9 cellular contexts compared by ENCODE assay signal in the genomic region with DNA sequence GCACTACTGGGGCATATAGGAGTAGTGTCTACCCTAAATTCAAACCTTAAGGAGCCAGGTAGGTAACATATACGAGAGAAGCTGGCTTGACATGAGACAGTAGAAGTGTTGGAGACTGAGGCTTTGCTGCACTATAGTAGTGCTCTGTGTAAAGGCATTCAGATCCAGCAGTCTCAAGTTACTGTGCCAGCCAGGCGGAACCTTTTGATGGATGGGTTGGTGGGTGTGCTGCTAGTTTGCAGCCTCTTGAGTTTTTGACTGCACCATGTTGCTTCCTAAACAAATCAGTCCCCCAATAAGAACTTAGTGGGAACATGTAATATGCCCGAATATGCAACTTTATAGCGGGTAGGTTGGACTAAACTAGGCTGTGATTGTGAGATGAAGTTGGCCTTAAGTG. TPM values are rescaled to one million over a fixed set of nuclear protein-coding genes. Genes with fewer than 3 reads are reported as not detected.
DNase-seq lines count a peak whose midpoint lies in the region; ATAC-seq and TF ChIP-seq lines count a peak whose summit lies in the region.
"Had no signal": no experiment of that assay in that cellular context is flagged by ENCODE, and none has a peak within 500 bp of the region (broad histone marks: within the 10 kb centered on the region; RNA-seq: fewer than 3 reads in every experiment).

No MANE protein-coding gene starts in this region.

- H2AFZ ChIP-seq in Loucy (ENCODE audit: low read length), result no peak overlapping the region

- POLR2A ChIA-PET in BJ (lab: Charles Lee), result no interaction called here
- POLR2A ChIA-PET in naive thymus-derived CD4-positive, alpha-beta T cell (lab: Charles Lee), result interaction anchor here (0.6 to 5.7 kb wide), 3 partner anchors 10 to 87 kb away, joined by 3 to 30 read pairs (median 4); no protein-coding TSS in a partner anchor

- no peaks in the 10 kb centered on the region for H3F3A ChIP-seq in Loucy (ENCODE audit: low read depth)

- H3K27me3 Mint-ChIP-seq in naive thymus-derived CD4-positive, alpha-beta T cell, result no peaks in the 10 kb centered on the region

- no peak for DNase-seq in BJ (ENCODE audit: low read depth)
- DNase-seq in cardiac fibroblast (ENCODE audit: low read depth in 2 of 2), result peak in 1 of 2 donors; percentile 22
- no peak for DNase-seq in naive thymus-derived CD4-positive, alpha-beta T cell
- DNase-seq in NCI-H345 (lab: John Stamatoyannopoulos, UW), result no peak
- no peak for DNase-seq in NCI-H82 (lab: John Stamatoyannopoulos, UW)
- no peak for DNase-seq in hippocampal formation (lab: John Stamatoyannopoulos, UW)

- peak overlapping the region; percentile 96 for H3K9ac ChIP-seq in Loucy (ENCODE audit: low read depth, low read length, poor library complexity, severe bottlenecking)

- H3K4me2 ChIP-seq in Loucy (ENCODE audit: low read depth, low read length, poor library complexity, severe bottlenecking), result peak overlapping the region; percentile 98

- ATAC-seq in naive thymus-derived CD4-positive, alpha-beta T cell, result no peak
- ATAC-seq in GM19328 (IDR thresholded peaks at IDR 0.05; ENCODE audit: unreplicated experiment), result no peak

- H3K4me3 ChIP-seq in BJ (ENCODE audit: low read depth, low read length) (peak overlapping the region; percentile 76), Loucy (ENCODE audit: low read length, poor library complexity, severe bottlenecking) (peak overlapping the region; percentile 96), cardiac fibroblast (replicated peaks in 1 of 2; ENCODE audit: low read depth in 2 of 2, low read length in 2 of 2) (peak overlapping the region; percentile 73 to 74)
- peak overlapping the region; percentile 98 for H3K4me3 ChIP-seq in naive thymus-derived CD4-positive, alpha-beta T cell (ENCODE audit: low read length)

- peaks cover 62% of the 10 kb centered on the region for H3K79me2 ChIP-seq in Loucy (ENCODE audit: insufficient read depth, low read length)

- H3K27ac Mint-ChIP-seq in naive thymus-derived CD4-positive, alpha-beta T cell, result peak overlapping the region in 8 of 9 donors; percentile 22 to 97 (median 86)

- no peaks in the 10 kb centered on the region for H3K9me3 Mint-ChIP-seq in naive thymus-derived CD4-positive, alpha-beta T cell

- CTCF ChIA-PET in BJ (lab: Yijun Ruan, JAX), result interaction anchor here (0.6 to 4.1 kb wide), 6 partner anchors 10 to 215 kb away, joined by 3 to 43 read pairs (median 5); a partner anchor contains a TSS
- CTCF ChIA-PET in naive thymus-derived CD4-positive, alpha-beta T cell (lab: Charles Lee), result interaction anchor here (0.7 to 1.0 kb wide), 2 partner anchors 17 to 137 kb away, joined by 3 to 5 read pairs; no protein-coding TSS in a partner anchor

- no peaks in the 10 kb centered on the region for H3K9me3 ChIP-seq in Loucy (ENCODE audit: insufficient read depth, low read depth, low read length)
- no peaks in the 10 kb centered on the region for H3K9me3 ChIP-seq in naive thymus-derived CD4-positive, alpha-beta T cell (ENCODE audit: control insufficient read depth in 2 of 3, low read length in 3 of 3)

- peak overlapping the region; percentile 86 to 98 (median 95) for H3K4me3 Mint-ChIP-seq in naive thymus-derived CD4-positive, alpha-beta T cell

- no peaks in the 10 kb centered on the region; the same call in 1 of the 2 replicates for H3K36me3 ChIP-seq in BJ (ENCODE audit: control insufficient read depth, insufficient read depth, low read length)
- no peaks in the 10 kb centered on the region for H3K36me3 ChIP-seq in Loucy (ENCODE audit: insufficient read depth, low read length)
- H3K36me3 ChIP-seq in naive thymus-derived CD4-positive, alpha-beta T cell (ENCODE audit: control insufficient read depth in 2 of 3, insufficient read depth in 3 of 3, low read length in 3 of 3), result peaks cover 0 to 15% (median 2%) of the 10 kb centered on the region in 3 experiments

- TF ChIP-seq CTCF in BJ (IDR thresholded peaks at IDR 0.05; ENCODE audit: insufficient read depth, low read depth, low read length) (no peak), Loucy (conservative IDR thresholded peaks at IDR 0.05; ENCODE audit: low read length) (no peak), cardiac fibroblast (IDR thresholded peaks at IDR 0.05; ENCODE audit: low read depth, low read length) (no peak)

- intact Hi-C loops in naive thymus-derived CD4-positive, alpha-beta T cell (cut with micrococcal nuclease), result loop anchor here (5.0 to 10.0 kb wide), 4 partner anchors 45 to 1815 kb away; a partner anchor contains a TSS

- peaks cover 0 to 18% (median 12%) of the 10 kb centered on the region in 5 donors for H3K36me3 Mint-ChIP-seq in naive thymus-derived CD4-positive, alpha-beta T cell

- peak overlapping the region; percentile 91 for H3K27ac ChIP-seq in naive thymus-derived CD4-positive, alpha-beta T cell (ENCODE audit: low read depth, low read length)

- H3K27me3 ChIP-seq in BJ (ENCODE audit: control insufficient read depth, insufficient read depth, low read length), result no peaks in the 10 kb centered on the region
- H3K27me3 ChIP-seq in Loucy (ENCODE audit: insufficient read depth, low read length, poor library complexity, severe bottlenecking), result no peaks in the 10 kb centered on the region
- no peaks in the 10 kb centered on the region for H3K27me3 ChIP-seq in naive thymus-derived CD4-positive, alpha-beta T cell (ENCODE audit: control insufficient read depth in 2 of 2, insufficient read depth in 2 of 2, low read length in 2 of 2)

- H4K20me1 ChIP-seq in Loucy (ENCODE audit: insufficient read depth, low read length, poor library complexity, severe bottlenecking), result peaks cover 49% of the 10 kb centered on the region

- H3K4me1 ChIP-seq in Loucy (ENCODE audit: insufficient read depth, low read length, poor library complexity, severe bottlenecking), result peaks cover 40% of the 10 kb centered on the region
- H3K4me1 ChIP-seq in naive thymus-derived CD4-positive, alpha-beta T cell (ENCODE audit: control insufficient read depth in 2 of 2, insufficient read depth in 2 of 2, low read length in 2 of 2), result peaks cover 33 to 35% of the 10 kb centered on the region in 2 donors

- H3K9me2 ChIP-seq in Loucy (replicated peaks; ENCODE audit: low read depth, low read length), result no peaks in the 10 kb centered on the region

- H3K4me1 Mint-ChIP-seq in naive thymus-derived CD4-positive, alpha-beta T cell, result peaks cover 43 to 64% (median 54%) of the 10 kb centered on the region in 7 donors

RNA-seq across cellular contexts. Expression of a gene that starts 1.5 kb away (rescaled TPM):
- 197 and 212 TPM in 2 replicates for polyA plus RNA-seq in BJ (2011; rRNA removed)
- 61.6 and 63.2 TPM in 2 replicates for polyA minus RNA-seq in BJ (2011; rRNA and poly(A)+ RNA removed)
- 100 to 1,000 TPM in 1 of 5 experiments, 10 to 100 TPM in 4; 32.2 to 140 (median 69.5) TPM for total RNA-seq in naive thymus-derived CD4-positive, alpha-beta T cell
- 100 to 1,000 TPM in 1 of 2 donors, 10 to 100 TPM in 1; 72.0 to 114 TPM for polyA plus RNA-seq in naive thymus-derived CD4-positive, alpha-beta T cell

RNA-seq across cellular contexts. Expression of a gene that starts 23.0 kb away (rescaled TPM):
- polyA plus RNA-seq in BJ (2011; rRNA removed), result 0.51 and 1.7 TPM in 2 replicates
- 0.38 and 0.77 TPM in 2 replicates for polyA minus RNA-seq in BJ (2011; rRNA and poly(A)+ RNA removed)
- total RNA-seq in naive thymus-derived CD4-positive, alpha-beta T cell, result 1 to 10 TPM in 1 of 5 experiments, under 1 TPM in 2, not detected in 2; 0.15 to 3.6 (median 0.56) TPM
- under 1 TPM in 1 of 2 donors, not detected in 1; 0.41 TPM for polyA plus RNA-seq in naive thymus-derived CD4-positive, alpha-beta T cell
- total RNA-seq: activated CD8-positive, alpha-beta memory T cell treated with anti-CD3 and anti-CD28 coated beads for 36 hours had no signal

RNA-seq across cellular contexts. Expression of a gene that starts 55.7 kb away (rescaled TPM):
- 23.7 and 26.3 TPM in 2 replicates for polyA plus RNA-seq in BJ (2011; rRNA removed)
- polyA minus RNA-seq in BJ (2011; rRNA and poly(A)+ RNA removed), result 13.6 and 20.3 TPM in 2 replicates
- total RNA-seq in naive thymus-derived CD4-positive, alpha-beta T cell, result 10 to 100 TPM in 3 of 5 experiments, 1 to 10 TPM in 2; 7.7 to 74.7 (median 18.6) TPM
- 10 to 100 TPM; 38.8 to 68.6 TPM for polyA plus RNA-seq in naive thymus-derived CD4-positive, alpha-beta T cell
